ENCODE assay signal across 31 cellular contexts in the genomic region with DNA sequence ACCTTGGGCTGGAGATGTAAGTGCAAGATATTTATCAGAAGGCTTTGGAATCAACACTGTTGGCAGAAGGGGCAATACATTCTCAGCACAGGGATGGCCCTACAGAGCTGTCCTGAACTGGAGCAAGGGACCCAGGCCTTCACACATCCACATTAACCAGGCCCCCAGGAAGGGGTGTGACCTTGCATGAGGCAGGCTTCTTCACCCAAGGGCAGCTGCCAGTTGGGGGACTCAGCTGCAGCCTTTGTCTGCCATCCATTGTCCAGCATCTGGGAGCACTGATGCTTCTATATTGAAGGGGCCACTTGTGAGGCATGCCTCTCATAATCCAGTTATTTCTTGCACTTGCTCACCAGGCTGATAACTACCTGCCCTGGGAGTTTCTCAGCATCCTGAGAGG. TPM values are rescaled to one million over a fixed set of nuclear protein-coding genes. Genes with fewer than 3 reads are reported as not detected.
DNase-seq lines count a peak whose midpoint lies in the region; ATAC-seq and TF ChIP-seq lines count a peak whose summit lies in the region.
"Had no signal": no experiment of that assay in that cellular context is flagged by ENCODE, and none has a peak within 500 bp of the region (broad histone marks: within the 10 kb centered on the region; RNA-seq: fewer than 3 reads in every experiment).

No MANE protein-coding gene starts in this region.

- H3K9me3 Mint-ChIP-seq in chondrocyte (ENCODE audit: low read depth) (peaks cover 34% of the 10 kb centered on the region), nephron progenitor cell (peaks cover 90% of the 10 kb centered on the region)

- ATAC-seq in GM18519 (IDR thresholded peaks at IDR 0.05; ENCODE audit: low FRiP score, unreplicated experiment), result no peak
- ATAC-seq in GM21737 (IDR thresholded peaks at IDR 0.05; ENCODE audit: unreplicated experiment), result no peak
- ATAC-seq: CD8-positive, alpha-beta T cell had no signal

- H3K36me3 Mint-ChIP-seq in chondrocyte (ENCODE audit: low read depth), result peaks cover 17% of the 10 kb centered on the region
- H3K36me3 Mint-ChIP-seq in nephron progenitor cell (ENCODE audit: low read depth), result peaks cover 90% of the 10 kb centered on the region
- H3K36me3 Mint-ChIP-seq: CD14-positive monocyte had no signal

- peak overlapping the region; percentile 12 for H3K27ac Mint-ChIP-seq in chondrocyte (ENCODE audit: unreplicated experiment)
- H3K27ac Mint-ChIP-seq in nephron progenitor cell, result peak overlapping the region; percentile 29
- H3K27ac Mint-ChIP-seq: B cell; CD14-positive monocyte; CD4-positive, alpha-beta memory T cell; CD4-positive, alpha-beta T cell; CD8-positive, alpha-beta memory T cell; CD8-positive, alpha-beta T cell had no signal

- no peak for TF ChIP-seq CTCF in chondrocyte (IDR thresholded peaks at IDR 0.05)
- TF ChIP-seq CTCF in nephron progenitor cell (IDR thresholded peaks at IDR 0.05), result no peak

- H3K4me1 Mint-ChIP-seq in chondrocyte (ENCODE audit: low read depth), result peaks cover 14% of the 10 kb centered on the region
- no peaks in the 10 kb centered on the region for H3K4me1 Mint-ChIP-seq in nephron progenitor cell
- H3K4me1 Mint-ChIP-seq: B cell; CD14-positive monocyte; CD8-positive, alpha-beta memory T cell had no signal

- DNase-seq in chondrocyte (ENCODE audit: low spot score) (no peak), mesenteric fat pad (ENCODE audit: low spot score) (peak; percentile 39), nephron progenitor cell (no peak), NCI-H510A (lab: John Stamatoyannopoulos, UW) (no peak)
- DNase-seq: 8988T; ACHN; AML-193; BE2C; C1 segment of cervical spinal cord; Caco-2; Calu3; CD4-positive, alpha-beta memory T cell; CD4-positive, alpha-beta T cell; CD4-positive, CD25-positive, alpha-beta regulatory T cell; CD8-positive, alpha-beta memory T cell; CD8-positive, alpha-beta T cell; COR-L47; DMS 273 treated with DMSO at 0.1 percent for 48 hours; DMS153; DMS53; DMS79; DMS79 treated with DMSO at 0.1 percent for 48 hours; DND-41; EL had no signal

- H3K4me3 Mint-ChIP-seq in chondrocyte (ENCODE audit: unreplicated experiment) (no peak overlapping the region), nephron progenitor cell (no peak overlapping the region)
- H3K4me3 Mint-ChIP-seq: B cell; CD14-positive monocyte; CD4-positive, alpha-beta memory T cell; CD4-positive, alpha-beta T cell; CD8-positive, alpha-beta memory T cell; CD8-positive, alpha-beta T cell had no signal

- peaks cover 13% of the 10 kb centered on the region for H3K27me3 Mint-ChIP-seq in chondrocyte (ENCODE audit: low read depth)
- H3K27me3 Mint-ChIP-seq in nephron progenitor cell (ENCODE audit: low read depth, poor library complexity), result peaks cover 4% of the 10 kb centered on the region
- H3K27me3 Mint-ChIP-seq: B cell; CD4-positive, alpha-beta T cell had no signal

RNA-seq across cellular contexts. Expression of a gene that starts 38.3 kb away (rescaled TPM):
- total RNA-seq in chondrocyte, result not detected in 3 replicates
- total RNA-seq in mesenteric fat pad, result not detected
- total RNA-seq: A172, A673, B cell, Calu3, Daoy had no signal
